Comparison of ENCODE assay signal across 9 cellular contexts in genomic region chr6:166341464-166341863, GRCh38. TPM values are rescaled to one million over a fixed set of nuclear protein-coding genes. Genes with fewer than 3 reads are reported as not detected.
DNase-seq lines count a peak whose midpoint lies in the region; ATAC-seq and TF ChIP-seq lines count a peak whose summit lies in the region.
"Had no signal": no experiment of that assay in that cellular context is flagged by ENCODE, and none has a peak within 500 bp of the region (broad histone marks: within the 10 kb centered on the region; RNA-seq: fewer than 3 reads in every experiment).

No MANE protein-coding gene starts in this region.

- no peak overlapping the region for H3K27ac ChIP-seq in iPS-18a (ENCODE audit: low read length)
- H3K27ac ChIP-seq in suprapubic skin: no peak overlapping the region
- no peak overlapping the region for H3K27ac ChIP-seq in foreskin keratinocyte

- ATAC-seq in activated CD4-positive, alpha-beta T cell treated with anti-CD3 and anti-CD28 coated beads for 36 hours: peak; percentile 40
- no peak for ATAC-seq in WTC11
- no peak for ATAC-seq in foreskin keratinocyte

- H3K36me3 ChIP-seq in iPS-18a (ENCODE audit: control insufficient read depth, low read depth, low read length): peaks cover 14% of the 10 kb centered on the region
- peaks cover 12% of the 10 kb centered on the region for H3K36me3 ChIP-seq in suprapubic skin

- H3K9me3 ChIP-seq in iPS-18a (ENCODE audit: control insufficient read depth, low read depth, low read length): no peaks in the 10 kb centered on the region
- H3K9me3 ChIP-seq in suprapubic skin: no peaks in the 10 kb centered on the region

- H3K27me3 Mint-ChIP-seq in activated CD4-positive, alpha-beta T cell treated with anti-CD3 and anti-CD28 coated beads for 36 hours: no peaks in the 10 kb centered on the region
- no peaks in the 10 kb centered on the region; the same call in 1 of the 2 replicates for H3K27me3 Mint-ChIP-seq in WTC11 (ENCODE audit: low read depth)

- H3K27me3 ChIP-seq in iPS-18a (ENCODE audit: control insufficient read depth, insufficient read depth, low read length) (no peaks in the 10 kb centered on the region), suprapubic skin (no peaks in the 10 kb centered on the region), foreskin keratinocyte (no peaks in the 10 kb centered on the region)

- TF ChIP-seq CTCF in WTC11 (IDR thresholded peaks at IDR 0.05) (no peak), suprapubic skin (IDR thresholded peaks at IDR 0.05) (no peak), foreskin keratinocyte (conservative IDR thresholded peaks at IDR 0.05) (no peak)

- WGBS in suprapubic skin: 39% methylated on average over 7 of the region's 7 CpGs

- H3K4me3 ChIP-seq in iPS-18a (ENCODE audit: low read length): peak overlapping the region; percentile 92
- peak overlapping the region; percentile 87 for H3K4me3 ChIP-seq in suprapubic skin

- no peak for DNase-seq in activated CD4-positive, alpha-beta T cell treated with anti-CD3 and anti-CD28 coated beads for 36 hours
- no peak for DNase-seq in activated CD4-positive, alpha-beta T cell treated with anti-CD3 and anti-CD28 coated beads, Interleukin-2, amount 50 U/mL, for 1 hour
- no peak for DNase-seq in WTC11 (ENCODE audit: low spot score)
- no peak for DNase-seq in suprapubic skin (ENCODE audit: low spot score in 2 of 2)
- DNase-seq in foreskin keratinocyte: no peak
- DNase-seq in activated gamma-delta T cell (lab: John Stamatoyannopoulos, UW): no peak
- no peak for DNase-seq in NCI-H446 treated with DMSO at 0.1 percent for 48 hours (lab: John Stamatoyannopoulos, UW)

- H3K4me1 ChIP-seq in iPS-18a (ENCODE audit: control insufficient read depth, low read depth, low read length): peaks cover 10% of the 10 kb centered on the region
- peaks cover 37% of the 10 kb centered on the region for H3K4me1 ChIP-seq in suprapubic skin
- H3K4me1 ChIP-seq in foreskin keratinocyte: peaks cover 12% of the 10 kb centered on the region

- no peak for TF ChIP-seq POLR2A in suprapubic skin (IDR thresholded peaks at IDR 0.05)

- TF ChIP-seq EP300 in suprapubic skin (IDR thresholded peaks at IDR 0.05): no peak

- no peaks in the 10 kb centered on the region for H3K9me3 Mint-ChIP-seq in activated CD4-positive, alpha-beta T cell treated with anti-CD3 and anti-CD28 coated beads for 36 hours (ENCODE audit: low read depth)
- no peaks in the 10 kb centered on the region for H3K9me3 Mint-ChIP-seq in WTC11

- peaks cover 18% of the 10 kb centered on the region for H3K4me1 Mint-ChIP-seq in activated CD4-positive, alpha-beta T cell treated with anti-CD3 and anti-CD28 coated beads for 36 hours
- H3K4me1 Mint-ChIP-seq in WTC11: peaks cover 15% of the 10 kb centered on the region

- H3K9ac ChIP-seq in iPS-18a (ENCODE audit: low read length): peak overlapping the region; percentile 80

- peak overlapping the region; percentile 81 for H3K4me3 Mint-ChIP-seq in activated CD4-positive, alpha-beta T cell treated with anti-CD3 and anti-CD28 coated beads for 36 hours
- peak overlapping the region; percentile 84 for H3K4me3 Mint-ChIP-seq in WTC11

- peak overlapping the region; percentile 80 for H3K27ac Mint-ChIP-seq in activated CD4-positive, alpha-beta T cell treated with anti-CD3 and anti-CD28 coated beads for 36 hours
- no peak overlapping the region for H3K27ac Mint-ChIP-seq in WTC11

- intact Hi-C loops in activated CD4-positive, alpha-beta T cell treated with anti-CD3 and anti-CD28 coated beads for 36 hours (cut with DNase I, micrococcal nuclease): loop anchor here in 1 of 2 experiments (5.0 kb wide), 1 partner anchor 611 kb away; no protein-coding TSS in a partner anchor

- CTCF ChIA-PET in activated CD4-positive, alpha-beta T cell treated with anti-CD3 and anti-CD28 coated beads for 36 hours (lab: Charles Lee): interaction anchor here (1.3 kb wide), 1 partner anchor 40 kb away, joined by 6 read pairs; no protein-coding TSS in a partner anchor
- CTCF ChIA-PET in WTC11 (lab: Charles Lee): interaction anchor here (1.2 to 2.2 kb wide), 3 partner anchors 28 to 60 kb away, joined by 7 to 10 read pairs (median 7); no protein-coding TSS in a partner anchor

- peaks cover 16% of the 10 kb centered on the region for H3K36me3 Mint-ChIP-seq in activated CD4-positive, alpha-beta T cell treated with anti-CD3 and anti-CD28 coated beads for 36 hours (ENCODE audit: low read depth)
- H3K36me3 Mint-ChIP-seq in WTC11: peaks cover 7% of the 10 kb centered on the region

- POLR2A ChIA-PET in activated CD4-positive, alpha-beta T cell treated with anti-CD3 and anti-CD28 coated beads for 36 hours (lab: Charles Lee): interaction anchor here (0.7 kb wide), 2 partner anchors 86 to 147 kb away, joined by 4 to 11 read pairs; no protein-coding TSS in a partner anchor
- POLR2A ChIA-PET in WTC11 (lab: Charles Lee): interaction anchor here (0.7 kb wide), 1 partner anchor 1297 kb away, joined by 4 read pairs; no protein-coding TSS in a partner anchor

TF ChIP-seq in WTC11, 78 proteins besides CTCF, POLR2A, EP300 and RAD21:
- TF ChIP-seq ATF6 (CRISPR knock-in tag; IDR thresholded peaks at IDR 0.05) (no peak), ZNF317 (CRISPR knock-in tag; IDR thresholded peaks at IDR 0.05; ENCODE audit: borderline replicate concordance, low read depth) (no peak)
- TF ChIP-seq, protein P1, sequence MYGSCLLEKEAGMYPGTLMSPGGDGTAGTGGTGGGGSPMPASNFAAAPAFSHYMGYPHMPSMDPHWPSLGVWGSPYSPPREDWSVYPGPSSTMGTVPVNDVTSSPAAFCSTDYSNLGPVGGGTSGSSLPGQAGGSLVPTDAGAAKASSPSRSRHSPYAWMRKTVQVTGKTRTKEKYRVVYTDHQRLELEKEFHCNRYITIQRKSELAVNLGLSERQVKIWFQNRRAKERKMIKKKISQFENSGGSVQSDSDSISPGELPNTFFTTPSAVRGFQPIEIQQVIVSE (CRISPR knock-in tag; IDR thresholded peaks at IDR 0.05; ENCODE audit: borderline replicate concordance): no peak
TF ChIP-seq in WTC11: peak in this region for 0.

RNA-seq across cellular contexts. Expression of gene SFT2D1, which starts 0.9 kb away (rescaled TPM):
- total RNA-seq in activated CD4-positive, alpha-beta T cell treated with anti-CD3 and anti-CD28 coated beads for 36 hours: 10 to 100 TPM; 39.8 to 54.2 TPM
- total RNA-seq in WTC11 (2021): 48.0 to 53.1 TPM (median 49.4 TPM) in 3 replicates
- total RNA-seq in suprapubic skin: 10 to 100 TPM; 26.0 to 55.0 (median 33.2) TPM
- 48.2 and 48.7 TPM in 2 replicates for total RNA-seq in foreskin keratinocyte
- 64.5 and 70.3 TPM in 2 replicates for polyA plus RNA-seq in foreskin keratinocyte

RNA-seq across cellular contexts. Expression of gene PRR18, which starts 33.3 kb away (rescaled TPM):
- total RNA-seq in activated CD4-positive, alpha-beta T cell treated with anti-CD3 and anti-CD28 coated beads for 36 hours: under 1 TPM in 1 of 2 experiments, not detected in 1; 0.11 TPM
- total RNA-seq in WTC11 (2021) (0.16 to 0.52 TPM (median 0.39 TPM) in 3 replicates), suprapubic skin (not detected), foreskin keratinocyte (not detected in 2 replicates)
- not detected in 2 replicates for polyA plus RNA-seq in foreskin keratinocyte
- total RNA-seq: SK-MEL-5 had no signal

RNA-seq across cellular contexts. Expression of gene MPC1, which starts 41.3 kb away (rescaled TPM):
- total RNA-seq in activated CD4-positive, alpha-beta T cell treated with anti-CD3 and anti-CD28 coated beads for 36 hours: 10 to 100 TPM; 17.7 to 20.5 TPM
- 8.7 to 10.7 TPM (median 9.6 TPM) in 3 replicates for total RNA-seq in WTC11 (2021)
- 10 to 100 TPM; 31.9 to 54.0 (median 42.5) TPM for total RNA-seq in suprapubic skin
- 22.8 and 28.9 TPM in 2 replicates for total RNA-seq in foreskin keratinocyte
- polyA plus RNA-seq in foreskin keratinocyte: 30.1 and 40.3 TPM in 2 replicates
